Comparison of ENCODE assay signal across 8 cellular contexts in genomic region chr21:41170442-41170841, GRCh38. TPM values are rescaled to one million over a fixed set of nuclear protein-coding genes. Genes with fewer than 3 reads are reported as not detected.
DNase-seq lines count a peak whose midpoint lies in the region; ATAC-seq, FAIRE-seq and TF ChIP-seq lines count a peak whose summit lies in the region.

No MANE protein-coding gene starts in this region.

- peak; percentile 11 for FAIRE-seq in H54 (lab: Jason Lieb, UNC)

- no peak overlapping the region for H3K4me3 ChIP-seq in BLaER1 treated with 17β-estradiol and CSF1 and Interleukin-3, amounts not matched to agents 10 nM and 100 nM

- H3K27ac ChIP-seq in BLaER1 treated with 17β-estradiol and CSF1 and Interleukin-3, amounts not matched to agents 10 nM and 100 nM, result no peak overlapping the region

- peaks cover 0 to 21% (median 14%) of the 10 kb centered on the region in 10 experiments; a peak in 14 of 20 replicates for H3K4me1 ChIP-seq in BLaER1 treated with 17β-estradiol and CSF1 and Interleukin-3, amounts not matched to agents 10 nM and 100 nM

- no peak overlapping the region for H3K9ac ChIP-seq in BLaER1 treated with 17β-estradiol and CSF1 and Interleukin-3, amounts not matched to agents 10 nM and 100 nM

- H3K27me3 ChIP-seq in BLaER1 treated with 17β-estradiol and CSF1 and Interleukin-3, amounts not matched to agents 10 nM and 100 nM, result peaks cover 13 to 41% (median 29%) of the 10 kb centered on the region in 11 experiments

- ATAC-seq in esophagus mucosa (peak; percentile 37), GM21717 (IDR thresholded peaks at IDR 0.05; ENCODE audit: unreplicated experiment) (no peak)

- H3K9me3 ChIP-seq in BLaER1 treated with 17β-estradiol and CSF1 and Interleukin-3, amounts not matched to agents 10 nM and 100 nM (replicated peaks in 1 of 11), result no peaks in the 10 kb centered on the region

- no peaks in the 10 kb centered on the region for H3K36me3 ChIP-seq in BLaER1 treated with 17β-estradiol and CSF1 and Interleukin-3, amounts not matched to agents 10 nM and 100 nM

- TF ChIP-seq POLR2A in H54 (IDR thresholded peaks at IDR 0.05; ENCODE audit: low read depth, low read length), result no peak

- peaks cover 0 to 4% (median 0%) of the 10 kb centered on the region in 11 experiments; a peak in 2 of 22 replicates for H4K20me1 ChIP-seq in BLaER1 treated with 17β-estradiol and CSF1 and Interleukin-3, amounts not matched to agents 10 nM and 100 nM

- DNase-seq in H54 (ENCODE audit: insufficient read length, low spot score), result peak; percentile 69
- peak; percentile 49 for DNase-seq in RPMI7951 (ENCODE audit: low read depth)
- DNase-seq in pons (ENCODE audit: low spot score), result peak; percentile 56
- DNase-seq in activated CD4-positive, CD25-positive, alpha-beta regulatory T cell (lab: John Stamatoyannopoulos, UW), result no peak
- DNase-seq in NCI-H1694 treated with DMSO at 0.1 percent for 48 hours (lab: John Stamatoyannopoulos, UW), result no peak

- H3K4me2 ChIP-seq in BLaER1 treated with 17β-estradiol and CSF1 and Interleukin-3, amounts not matched to agents 10 nM and 100 nM, result peak overlapping the region in 8 of 11 experiments; percentile 20 to 97 (median 48); a peak in 14 of 22 replicates

RNA-seq across cellular contexts. Expression of gene BACE2, which starts 2.5 kb away (rescaled TPM):
- 89.8 and 96.8 TPM in 2 replicates for total RNA-seq in RPMI7951 (2014; rRNA removed; shearing (Covaris generic))
- total RNA-seq in esophagus mucosa, result 39.6 TPM

Comparison
In these comparisons a context has a peak if more than half of its experiments do, and no peak if none do; other contexts are left out.
1. DNase-seq: peak in H54 (single experiment), RPMI7951 (single experiment) and pons (single experiment); none in activated CD4-positive, CD25-positive, alpha-beta regulatory T cell (0 of 4) and NCI-H1694 treated with DMSO at 0.1 percent for 48 hours (single experiment).